Comparison of ENCODE assay signal across 1 cellular context in genomic region chr3:195853930-195854478, GRCh38.
TF ChIP-seq lines count a peak whose summit lies in the region.

No MANE protein-coding gene starts in this region.

TF ChIP-seq in GM23338, 12 proteins besides CTCF, POLR2A, EP300 and RAD21:
- no peak for TF ChIP-seq REST (IDR thresholded peaks at IDR 0.05; ENCODE audit: unreplicated experiment)
- no peak for TF ChIP-seq CREB1 (CRISPR knock-in tag; IDR thresholded peaks at IDR 0.05; ENCODE audit: low read depth)
- TF ChIP-seq ZNF462 (CRISPR knock-in tag; IDR thresholded peaks at IDR 0.05) = no peak
- TF ChIP-seq ETS1 (IDR thresholded peaks at IDR 0.05) = no peak
- TF ChIP-seq POLR2AphosphoS5 (IDR thresholded peaks at IDR 0.05; ENCODE audit: low read depth) = no peak
- TF ChIP-seq ZNF331 (CRISPR knock-in tag; IDR thresholded peaks at IDR 0.05; ENCODE audit: low read depth) = no peak
- TF ChIP-seq EZH2 (IDR thresholded peaks at IDR 0.05; ENCODE audit: low read depth, unreplicated experiment) = no peak
- TF ChIP-seq JUNB (IDR thresholded peaks at IDR 0.05; ENCODE audit: unreplicated experiment) = no peak
- TF ChIP-seq NANOG (IDR thresholded peaks at IDR 0.05; ENCODE audit: borderline replicate concordance) = no peak
- TF ChIP-seq ZNF114 (CRISPR knock-in tag; IDR thresholded peaks at IDR 0.05) = no peak
- no peak for TF ChIP-seq EZH2phosphoT487 (IDR thresholded peaks at IDR 0.05; ENCODE audit: unreplicated experiment)
- no peak for TF ChIP-seq STAT1 (IDR thresholded peaks at IDR 0.05; ENCODE audit: unreplicated experiment)
